24 cellular contexts compared by ENCODE assay signal in genomic region chr22:48804811-48805301, GRCh38.
DNase-seq lines count a peak whose midpoint lies in the region; ATAC-seq, FAIRE-seq and TF ChIP-seq lines count a peak whose summit lies in the region.
"Had no signal": no experiment of that assay in that cellular context is flagged by ENCODE, and none has a peak within 500 bp of the region (broad histone marks: within the 10 kb centered on the region; RNA-seq: fewer than 3 reads in every experiment).

No MANE protein-coding gene starts in this region.

- H3K4me2 ChIP-seq in H1 (ENCODE audit: insufficient read depth in 1 of 2, low read depth in 2 of 2, low read length in 2 of 2) (no peak overlapping the region), neuronal stem cell (ENCODE audit: insufficient read depth, low read length, poor library complexity, severe bottlenecking) (no peak overlapping the region)
- H3K4me2 ChIP-seq: BLaER1, KMS-11 had no signal

- POLR2A ChIA-PET in H1 (lab: Charles Lee; ENCODE audit: partially characterized antibody): no interaction called here

- no peak for TF ChIP-seq POLR2A in H1 (IDR thresholded peaks at IDR 0.05; ENCODE audit: control extremely low read depth in 1 of 2, low read depth in 2 of 2, low read length in 2 of 2)
- TF ChIP-seq POLR2A in testis (IDR thresholded peaks at IDR 0.05): no peak

- CTCF ChIA-PET in H1 (lab: Charles Lee; ENCODE audit: partially characterized antibody): no interaction called here

- H3K9ac ChIP-seq in H1 (replicated peaks in 1 of 4; ENCODE audit: extremely low read depth in 1 of 4, low read depth in 3 of 4, low read length in 3 of 4) (no peak overlapping the region), neuronal stem cell (ENCODE audit: low read depth, low read length, poor library complexity) (peak overlapping the region; percentile 15)
- H3K9ac ChIP-seq: BLaER1, GM23248, KMS-11 had no signal

- H3K23ac ChIP-seq in H1 (ENCODE audit: insufficient read length) (no peak overlapping the region), neuronal stem cell (ENCODE audit: low read depth, low read length, poor library complexity) (no peak overlapping the region)

- ATAC-seq in HG03280 (IDR thresholded peaks at IDR 0.05; ENCODE audit: unreplicated experiment): no peak
- ATAC-seq: Panc1 had no signal

- 92% methylated on average over 22 of the region's 22 CpGs; no CpG with 5 or more reads in 1 of the 2 experiments for WGBS in H1 (ENCODE audit: extremely low coverage in 1 of 2, insufficient coverage in 1 of 2, insufficient read length in 1 of 2, insufficient replicate concordance in 2 of 2, low coverage in 1 of 2, low lambda C conversion rate in 2 of 2, missing lambda C conversion rate in 1 of 2), 2 experiments
- no CpG with 5 or more reads among the region's 22 CpGs for WGBS in neuronal stem cell (ENCODE audit: extremely low coverage in 2 of 2, insufficient read length in 2 of 2, insufficient replicate concordance in 1 of 2), 2 donors
- WGBS in testis, 2 donors: 72 to 75% methylated on average over 14 to 18 of the region's 22 CpGs

- peak overlapping the region; percentile 51; the same call in 1 of the 2 replicates for H4K8ac ChIP-seq in H1 (ENCODE audit: extremely low read depth, insufficient read depth, low read length)
- no peak overlapping the region for H4K8ac ChIP-seq in neuronal stem cell (ENCODE audit: low read depth, low read length)

- H3K79me2 ChIP-seq in H1 (ENCODE audit: control insufficient read depth in 1 of 2, insufficient read depth in 2 of 2, low read length in 2 of 2): no peaks in the 10 kb centered on the region

- no peak overlapping the region for H3K56ac ChIP-seq in H1 (replicated peaks; ENCODE audit: insufficient read length, low read depth, low read length)

- no peak for TF ChIP-seq CTCF in left ventricle myocardium inferior (IDR thresholded peaks at IDR 0.05; ENCODE audit: borderline replicate concordance)
- no peak for TF ChIP-seq CTCF in H1 (IDR thresholded peaks at IDR 0.05; ENCODE audit: control extremely low read depth in 1 of 3, insufficient read depth in 1 of 3, low read depth in 1 of 3, low read length in 3 of 3)
- no peak for TF ChIP-seq CTCF in testis (IDR thresholded peaks at IDR 0.05)

- H4K91ac ChIP-seq in H1 (replicated peaks; ENCODE audit: insufficient read length, low read length): no peak overlapping the region
- H4K91ac ChIP-seq in neuronal stem cell (ENCODE audit: low read depth, low read length, poor library complexity): no peak overlapping the region

- no peak overlapping the region for H3K4ac ChIP-seq in H1 (replicated peaks; ENCODE audit: insufficient read length, low read depth, low read length)
- no peak overlapping the region for H3K4ac ChIP-seq in neuronal stem cell (ENCODE audit: low read length)

- FAIRE-seq in H1 (lab: Jason Lieb, UNC): no peak
- FAIRE-seq: A204.1 had no signal

- H2AK5ac ChIP-seq in H1 (ENCODE audit: low read depth, low read length) (no peak overlapping the region), neuronal stem cell (ENCODE audit: low read depth, low read length) (no peak overlapping the region)

- DNase-seq in cardiac septum (ENCODE audit: low spot score) (peak; percentile 71), left ventricle myocardium inferior (no peak), H1 (ENCODE audit: low read depth in 1 of 2, low spot score in 2 of 2) (no peak), neuronal stem cell (ENCODE audit: low spot score) (no peak), testis (no peak), T-helper 1 cell (no peak)
- DNase-seq in activated CD4-positive, CD25-positive, alpha-beta regulatory T cell treated with anti-CD3 and anti-CD28 coated beads, Interleukin-2, amount 50 U/mL, for 72 hours: no peak
- DNase-seq: CD4-positive, CD25-positive, alpha-beta regulatory T cell; GM23248; HFFc6; NCI-H1048; NCI-H1436; NCI-H187 treated with DMSO at 0.1 percent for 48 hours; NCI-H446; NCI-H524 treated with DMSO at 0.1 percent for 48 hours; SHP77 had no signal

- intact Hi-C loops in cardiac septum (cut with DNase I): no loop called here
- intact Hi-C loops in left ventricle myocardium inferior (cut with micrococcal nuclease): no loop called here
- intact Hi-C loops in testis (cut with DNase I; ENCODE audit: low total_unique reads): no loop called here

- no peak overlapping the region for H2BK120ac ChIP-seq in H1 (replicated peaks; ENCODE audit: low read depth, low read length)
- H2BK120ac ChIP-seq in neuronal stem cell (ENCODE audit: low read depth, low read length): no peak overlapping the region

- H2AFZ ChIP-seq in H1 (ENCODE audit: low read length): no peak overlapping the region
- no peak overlapping the region for H2AFZ ChIP-seq in neuronal stem cell (ENCODE audit: low read length)
- H2AFZ ChIP-seq: GM23248 had no signal

- no peak overlapping the region for H2BK5ac ChIP-seq in H1 (ENCODE audit: low read depth, low read length)
- no peak overlapping the region for H2BK5ac ChIP-seq in neuronal stem cell (ENCODE audit: low read length)

- H3K14ac ChIP-seq in H1 (ENCODE audit: insufficient read length) (no peak overlapping the region), neuronal stem cell (ENCODE audit: low read length) (peak overlapping the region; percentile 12)

- H3K79me1 ChIP-seq in H1 (ENCODE audit: low read depth, low read length) (no peaks in the 10 kb centered on the region), neuronal stem cell (ENCODE audit: low read depth, low read length) (no peaks in the 10 kb centered on the region)

- H3K27ac ChIP-seq in left ventricle myocardium inferior (replicated peaks): no peak overlapping the region
- no peak overlapping the region for H3K27ac ChIP-seq in H1 (ENCODE audit: low read depth, low read length)
- H3K27ac ChIP-seq in neuronal stem cell (replicated peaks; ENCODE audit: low read length): no peak overlapping the region
- H3K27ac ChIP-seq in testis: no peak overlapping the region
- H3K27ac ChIP-seq: BLaER1, GM23248, HL-60, KMS-11, RWPE1 had no signal

- no peaks in the 10 kb centered on the region for H3K36me3 ChIP-seq in left ventricle myocardium inferior
- H3K36me3 ChIP-seq in H1 (ENCODE audit: control insufficient read depth in 2 of 4, insufficient read depth in 4 of 4, low read length in 3 of 4): no peaks in the 10 kb centered on the region
- no peaks in the 10 kb centered on the region for H3K36me3 ChIP-seq in neuronal stem cell (replicated peaks in 1 of 2; ENCODE audit: control insufficient read depth in 2 of 2, insufficient read depth in 2 of 2, low read length in 2 of 2)
- H3K36me3 ChIP-seq in testis (ENCODE audit: low read depth, missing control alignments): no peaks in the 10 kb centered on the region
- H3K36me3 ChIP-seq: BLaER1, HAP-1 had no signal

- no peak overlapping the region for H2BK20ac ChIP-seq in H1 (ENCODE audit: low read length)

- no peak for TF ChIP-seq RAD21 in H1 (IDR thresholded peaks at IDR 0.05 in 1 of 2, conservative IDR thresholded peaks at IDR 0.05 in 1 of 2; ENCODE audit: low read depth in 2 of 2, low read length in 2 of 2)

- H3K9me3 ChIP-seq in left ventricle myocardium inferior (replicated peaks): no peaks in the 10 kb centered on the region
- H3K9me3 ChIP-seq in H1 (ENCODE audit: insufficient read depth in 2 of 2, low read depth in 1 of 2, low read length in 1 of 2): no peaks in the 10 kb centered on the region
- peaks cover 0 to 4% of the 10 kb centered on the region in 2 donors for H3K9me3 ChIP-seq in neuronal stem cell (replicated peaks in 1 of 2; ENCODE audit: control insufficient read depth in 2 of 2, insufficient read depth in 1 of 2, low read depth in 1 of 2, low read length in 2 of 2)
- H3K9me3 ChIP-seq in testis: no peaks in the 10 kb centered on the region
- H3K9me3 ChIP-seq: BLaER1, HAP-1 had no signal

- H2BK12ac ChIP-seq in H1 (ENCODE audit: low read depth, low read length) (no peak overlapping the region; the same call in 1 of the 2 replicates), neuronal stem cell (ENCODE audit: low read length) (no peak overlapping the region)

- no peak overlapping the region for H2BK15ac ChIP-seq in H1 (ENCODE audit: low read length)
- H2BK15ac ChIP-seq in neuronal stem cell (ENCODE audit: low read length): no peak overlapping the region

- TF ChIP-seq EP300 in H1 (IDR thresholded peaks at IDR 0.05; ENCODE audit: borderline replicate concordance in 1 of 2, low read depth in 2 of 2, low read length in 2 of 2): no peak

- H4K20me1 ChIP-seq in H1 (replicated peaks in 1 of 2; ENCODE audit: control insufficient read depth in 1 of 2, insufficient read depth in 2 of 2, low read length in 2 of 2): no peaks in the 10 kb centered on the region
- H4K20me1 ChIP-seq: BLaER1 had no signal

- H3K18ac ChIP-seq in H1 (ENCODE audit: extremely low read depth, low read length) (no peak overlapping the region), neuronal stem cell (ENCODE audit: low read length) (peak overlapping the region; percentile 87)

- H3K27me3 ChIP-seq in left ventricle myocardium inferior (ENCODE audit: low read depth): peaks cover 46% of the 10 kb centered on the region
- no peaks in the 10 kb centered on the region for H3K27me3 ChIP-seq in H1 (replicated peaks in 1 of 4; ENCODE audit: control insufficient read depth in 3 of 4, extremely low read depth in 1 of 4, insufficient read depth in 3 of 4, low read length in 3 of 4)
- no peaks in the 10 kb centered on the region for H3K27me3 ChIP-seq in neuronal stem cell (ENCODE audit: control insufficient read depth in 3 of 3, insufficient read depth in 3 of 3, low read depth in 1 of 3, low read length in 3 of 3)
- no peaks in the 10 kb centered on the region for H3K27me3 ChIP-seq in testis

- peaks cover 3% of the 10 kb centered on the region; the same call in 1 of the 2 replicates for H3K23me2 ChIP-seq in H1 (ENCODE audit: low read depth, low read length)

- no peaks in the 10 kb centered on the region for H3K4me1 ChIP-seq in left ventricle myocardium inferior
- no peaks in the 10 kb centered on the region for H3K4me1 ChIP-seq in H1 (replicated peaks in 1 of 4; ENCODE audit: control insufficient read depth in 3 of 4, insufficient read depth in 4 of 4, low read length in 3 of 4)
- H3K4me1 ChIP-seq in neuronal stem cell (ENCODE audit: control insufficient read depth in 2 of 2, insufficient read depth in 1 of 2, low read depth in 1 of 2, low read length in 2 of 2): no peaks in the 10 kb centered on the region
- H3K4me1 ChIP-seq in testis: no peaks in the 10 kb centered on the region
- H3K4me1 ChIP-seq: HAP-1 had no signal

- H3K4me3 ChIP-seq in left ventricle myocardium inferior (no peak overlapping the region), H1 (ENCODE audit: extremely low read depth in 1 of 4, insufficient read depth in 2 of 4, low read depth in 3 of 4, low read length in 4 of 4) (no peak overlapping the region), neuronal stem cell (ENCODE audit: low read length in 2 of 2) (no peak overlapping the region), testis (no peak overlapping the region)
- H3K4me3 ChIP-seq: BLaER1, GM23248, HAP-1 had no signal

- no peak overlapping the region for H4K5ac ChIP-seq in H1 (ENCODE audit: insufficient read length, low read depth, low read length)

TF ChIP-seq in H1, 55 proteins besides CTCF, POLR2A, EP300 and RAD21 (continues in another document):
- TF ChIP-seq MAFK (IDR thresholded peaks at IDR 0.05; ENCODE audit: low read depth, low read length) (no peak), GTF2F1 (IDR thresholded peaks at IDR 0.05; ENCODE audit: borderline replicate concordance, low read depth, low read length) (no peak)
